In genomic region chr1:224333309-224333926, GRCh38 we compare ENCODE assay signal across 8 cellular contexts. TPM values are rescaled to one million over a fixed set of nuclear protein-coding genes. Genes with fewer than 3 reads are reported as not detected.
DNase-seq lines count a peak whose midpoint lies in the region; ATAC-seq and TF ChIP-seq lines count a peak whose summit lies in the region.

No MANE protein-coding gene starts in this region.

- peak; percentile 34 for TF ChIP-seq CTCF in GM13976 (IDR thresholded peaks at IDR 0.05; ENCODE audit: borderline replicate concordance, control extremely low read depth, extremely low read depth, insufficient read depth, missing control alignments)
- TF ChIP-seq CTCF in fibroblast of lung (conservative IDR thresholded peaks at IDR 0.05 in 1 of 2, IDR thresholded peaks at IDR 0.05 in 1 of 2; ENCODE audit: low read depth in 1 of 2, low read length in 2 of 2), result peak; percentile 45 to 61
- TF ChIP-seq CTCF in neutrophil (IDR thresholded peaks at IDR 0.05), result peak; percentile 64

- H3K27me3 ChIP-seq in BLaER1, result no peaks in the 10 kb centered on the region
- H3K27me3 ChIP-seq in fibroblast of lung (ENCODE audit: control insufficient read depth, insufficient read depth, low read length), result no peaks in the 10 kb centered on the region
- H3K27me3 ChIP-seq in neutrophil, result no peaks in the 10 kb centered on the region

- no peak overlapping the region for H3K27ac ChIP-seq in BLaER1
- peak overlapping the region; percentile 4 for H3K27ac ChIP-seq in fibroblast of lung (ENCODE audit: insufficient read depth, low read length)
- peak overlapping the region; percentile 16 for H3K27ac ChIP-seq in neutrophil

- DNase-seq in GM13976 (ENCODE audit: low spot score) (peak; percentile 55), NCI-H1436 treated with DMSO at 0.1 percent for 48 hours (lab: John Stamatoyannopoulos, UW) (peak; percentile 52), SW480 (ENCODE audit: low spot score) (peak; percentile 73), fibroblast of lung (ENCODE audit: low read depth in 2 of 2) (peak; percentile 46 to 79)

- ATAC-seq in HG02852 (IDR thresholded peaks at IDR 0.05; ENCODE audit: unreplicated experiment) (peak; percentile 41), HG02623 (IDR thresholded peaks at IDR 0.05; ENCODE audit: unreplicated experiment) (no peak)

- in situ Hi-C loops in GM13976 (cut with MboI; ENCODE audit: low sequenced_read_pairs, unreplicated experiment), result loop anchor here (5.0 to 25.0 kb wide), 2 partner anchors 206 to 521 kb away; no protein-coding TSS in a partner anchor

- H3K4me2 ChIP-seq in BLaER1 (peak overlapping the region; percentile 38), fibroblast of lung (ENCODE audit: extremely low read depth, insufficient read depth, low read length) (no peak overlapping the region)

- H3K9ac ChIP-seq in BLaER1 (no peak overlapping the region), fibroblast of lung (ENCODE audit: insufficient read depth, low read length) (no peak overlapping the region)

- no peak overlapping the region for H3K4me3 ChIP-seq in BLaER1
- H3K4me3 ChIP-seq in fibroblast of lung (replicated peaks in 1 of 4; ENCODE audit: control extremely low read depth in 1 of 4, insufficient read depth in 1 of 4, low read depth in 3 of 4, low read length in 4 of 4), result no peak overlapping the region
- H3K4me3 ChIP-seq in neutrophil (ENCODE audit: low read depth in 1 of 2, low read length in 1 of 2), result no peak overlapping the region

- no peaks in the 10 kb centered on the region for H3K36me3 ChIP-seq in BLaER1
- no peaks in the 10 kb centered on the region for H3K36me3 ChIP-seq in fibroblast of lung (ENCODE audit: control insufficient read depth, insufficient read depth, low read length)
- H3K36me3 ChIP-seq in neutrophil, result no peaks in the 10 kb centered on the region

- H3K4me1 ChIP-seq in BLaER1 (peaks cover 33% of the 10 kb centered on the region), fibroblast of lung (ENCODE audit: control insufficient read depth, extremely low read depth, insufficient read depth, low read length) (peaks cover 9% of the 10 kb centered on the region), neutrophil (ENCODE audit: control insufficient read depth in 1 of 2, insufficient read depth in 1 of 2, low read depth in 1 of 2, low read length in 1 of 2) (peaks cover 27 to 28% of the 10 kb centered on the region in 2 experiments)

- H2AFZ ChIP-seq in fibroblast of lung (ENCODE audit: low read length), result no peak overlapping the region

- peaks cover 2% of the 10 kb centered on the region; the same call in 1 of the 2 replicates for H3K9me3 ChIP-seq in BLaER1
- H3K9me3 ChIP-seq in fibroblast of lung (ENCODE audit: control insufficient read depth, insufficient read depth, low read depth, low read length), result no peaks in the 10 kb centered on the region
- no peaks in the 10 kb centered on the region for H3K9me3 ChIP-seq in neutrophil

- peaks cover 15% of the 10 kb centered on the region for H3K79me2 ChIP-seq in fibroblast of lung (ENCODE audit: control insufficient read depth, insufficient read depth, low read length)

- H4K20me1 ChIP-seq in BLaER1 (peaks cover 7% of the 10 kb centered on the region; the same call in 1 of the 2 replicates), fibroblast of lung (ENCODE audit: control insufficient read depth, extremely low read depth, insufficient read depth, low read length) (no peaks in the 10 kb centered on the region)

RNA-seq across cellular contexts. Expression of gene NVL, which starts 3.4 kb away (rescaled TPM):
- total RNA-seq in fibroblast of lung, result 23.4 and 27.6 TPM in 2 replicates
- 20.5 and 28.9 TPM in 2 replicates for polyA plus RNA-seq in fibroblast of lung
- 13.7 and 16.1 TPM in 2 replicates for polyA plus RNA-seq in fibroblast of lung (2012)
- polyA minus RNA-seq in fibroblast of lung (ENCODE audit: low replicate concordance), result 3.6 and 15.3 TPM in 2 replicates

RNA-seq across cellular contexts. Expression of gene CNIH4, which starts 23.3 kb away (rescaled TPM):
- 95.5 and 109 TPM in 2 replicates for total RNA-seq in fibroblast of lung
- polyA plus RNA-seq in fibroblast of lung, result 67.5 and 76.0 TPM in 2 replicates
- polyA plus RNA-seq in fibroblast of lung (2012), result 72.2 and 74.8 TPM in 2 replicates
- polyA minus RNA-seq in fibroblast of lung (ENCODE audit: low replicate concordance), result 10.2 and 15.6 TPM in 2 replicates
